In genomic region chr17:18219016-18219415, GRCh38 we compare ENCODE assay signal across 13 cellular contexts. TPM values are rescaled to one million over a fixed set of nuclear protein-coding genes. Genes with fewer than 3 reads are reported as not detected.
DNase-seq lines count a peak whose midpoint lies in the region; ATAC-seq, FAIRE-seq and TF ChIP-seq lines count a peak whose summit lies in the region.
"Had no signal": no experiment of that assay in that cellular context is flagged by ENCODE, and none has a peak within 500 bp of the region (broad histone marks: within the 10 kb centered on the region; RNA-seq: fewer than 3 reads in every experiment).

No MANE protein-coding gene starts in this region.

- H2AFZ ChIP-seq in SK-N-SH (ENCODE audit: low read depth) (no peak overlapping the region), endothelial cell of umbilical vein (ENCODE audit: low read depth, low read length) (no peak overlapping the region), neural progenitor cell (replicated peaks) (peak overlapping the region; percentile 55)
- H2AFZ ChIP-seq: hepatocyte had no signal

- TF ChIP-seq RAD21 in SK-N-SH (IDR thresholded peaks at IDR 0.05; ENCODE audit: low read length), result no peak

- no peaks in the 10 kb centered on the region for H3K9me1 ChIP-seq in endothelial cell of umbilical vein (replicated peaks; ENCODE audit: control insufficient read depth, extremely low read depth, insufficient read depth, low read length)

- intact Hi-C loops in endothelial cell of umbilical vein (cut with micrococcal nuclease), result loop anchor here (1.0 to 5.0 kb wide), 2 partner anchors 9 to 77 kb away; no protein-coding TSS in a partner anchor

- H3K27ac ChIP-seq in SK-N-SH (ENCODE audit: low read depth in 2 of 2, low read length in 1 of 2), result 0 out of 4 replicates have a peak overlapping the region, but pooled peaks of 1 of the 2 experiments have one; percentile 17
- H3K27ac ChIP-seq in endothelial cell of umbilical vein (ENCODE audit: insufficient read depth, low read depth, low read length), result no peak overlapping the region
- H3K27ac ChIP-seq in neural progenitor cell, result no peak overlapping the region
- H3K27ac ChIP-seq: C4-2B, hepatocyte had no signal

- no peaks in the 10 kb centered on the region for H3K9me2 ChIP-seq in SK-N-SH

- H3F3A ChIP-seq in SK-N-SH (replicated peaks; ENCODE audit: insufficient read depth), result peaks cover 13% of the 10 kb centered on the region
- peaks cover 24% of the 10 kb centered on the region for H3F3A ChIP-seq in neural progenitor cell (ENCODE audit: low read depth)

- no peaks in the 10 kb centered on the region for H4K20me1 ChIP-seq in SK-N-SH (ENCODE audit: insufficient read depth)
- H4K20me1 ChIP-seq in endothelial cell of umbilical vein (replicated peaks; ENCODE audit: control insufficient read depth, extremely low read depth, insufficient read depth, low read length), result no peaks in the 10 kb centered on the region
- no peaks in the 10 kb centered on the region for H4K20me1 ChIP-seq in neural progenitor cell (ENCODE audit: low read depth)

- H3K27me3 Mint-ChIP-seq in neural progenitor cell (ENCODE audit: insufficient read depth, low read depth), result peaks cover 9% of the 10 kb centered on the region

- TF ChIP-seq CTCF in SK-N-SH (IDR thresholded peaks at IDR 0.05), result no peak
- TF ChIP-seq CTCF in endothelial cell of umbilical vein (IDR thresholded peaks at IDR 0.05; ENCODE audit: extremely low read depth in 1 of 2, insufficient read depth in 1 of 2, low read depth in 1 of 2, low read length in 2 of 2), result no peak
- no peak for TF ChIP-seq CTCF in neural progenitor cell (IDR thresholded peaks at IDR 0.05)

- FAIRE-seq in endothelial cell of umbilical vein (lab: Jason Lieb, UNC), result peak; percentile 71
- FAIRE-seq: G401.6 had no signal

- H3K79me2 ChIP-seq in SK-N-SH (ENCODE audit: insufficient read depth) (no peaks in the 10 kb centered on the region), endothelial cell of umbilical vein (ENCODE audit: control insufficient read depth, insufficient read depth, low read length) (no peaks in the 10 kb centered on the region), neural progenitor cell (ENCODE audit: low read depth) (no peaks in the 10 kb centered on the region)
- H3K79me2 ChIP-seq: hepatocyte had no signal

- no peak for TF ChIP-seq EP300 in SK-N-SH (IDR thresholded peaks at IDR 0.05; ENCODE audit: borderline replicate concordance in 1 of 2, low read depth in 1 of 2, low read length in 1 of 2)

- peak; percentile 25 for DNase-seq in GM04504 (ENCODE audit: low read depth)
- DNase-seq in SK-N-SH, result no peak
- peak; percentile 24 for DNase-seq in endothelial cell of umbilical vein (ENCODE audit: low read depth, low spot score)
- no peak for DNase-seq in neural progenitor cell (ENCODE audit: low spot score)
- DNase-seq in GM19238 (ENCODE audit: insufficient read length, low spot score), result no peak
- no peak for DNase-seq in putamen (ENCODE audit: low spot score)
- DNase-seq: activated T-cell treated with anti-CD3 and anti-CD28 coated beads, Interleukin-2, amount 50 U/mL, for 72 hours; retina had no signal

- H3K9me3 ChIP-seq in SK-N-SH (no peaks in the 10 kb centered on the region), endothelial cell of umbilical vein (replicated peaks; ENCODE audit: control insufficient read depth, insufficient read depth, low read length) (no peaks in the 10 kb centered on the region), neural progenitor cell (ENCODE audit: low read depth) (no peaks in the 10 kb centered on the region)

- ATAC-seq in GM18498 (IDR thresholded peaks at IDR 0.05; ENCODE audit: unreplicated experiment) (no peak), GM21526 (IDR thresholded peaks at IDR 0.05; ENCODE audit: low FRiP score, unreplicated experiment) (no peak)
- ATAC-seq: activated T-cell treated with anti-CD3 and anti-CD28 coated beads, Interleukin-2, amount 50 U/mL, for 72 hours had no signal

- H3K36me3 Mint-ChIP-seq in neural progenitor cell, result no peaks in the 10 kb centered on the region

- no peak for TF ChIP-seq POLR2A in endothelial cell of umbilical vein (IDR thresholded peaks at IDR 0.05; ENCODE audit: low read depth, low read length)

- no peaks in the 10 kb centered on the region for H3K9me3 Mint-ChIP-seq in neural progenitor cell
- H3K9me3 Mint-ChIP-seq: activated T-cell treated with anti-CD3 and anti-CD28 coated beads, Interleukin-2, amount 50 U/mL, for 72 hours had no signal

- no peak overlapping the region for H3K4me3 Mint-ChIP-seq in neural progenitor cell
- H3K4me3 Mint-ChIP-seq: activated T-cell treated with anti-CD3 and anti-CD28 coated beads, Interleukin-2, amount 50 U/mL, for 72 hours had no signal

- H3K27me3 ChIP-seq in SK-N-SH (ENCODE audit: insufficient read depth) (no peaks in the 10 kb centered on the region), endothelial cell of umbilical vein (ENCODE audit: control insufficient read depth in 2 of 2, insufficient read depth in 2 of 2, low read length in 2 of 2) (no peaks in the 10 kb centered on the region), neural progenitor cell (no peaks in the 10 kb centered on the region)
- H3K27me3 ChIP-seq: hepatocyte had no signal

- dilution Hi-C loops in endothelial cell of umbilical vein (cut with MboI; ENCODE audit: extremely low pct_ligation_motif_present, low sequenced_read_pairs), result no loop called here

- no peak overlapping the region for H3K4me3 ChIP-seq in SK-N-SH (ENCODE audit: low read depth in 2 of 2, low read length in 1 of 2)
- H3K4me3 ChIP-seq in endothelial cell of umbilical vein (replicated peaks in 1 of 3; ENCODE audit: insufficient read depth in 1 of 3, low read depth in 1 of 3, low read length in 3 of 3), result no peak overlapping the region
- no peak overlapping the region for H3K4me3 ChIP-seq in neural progenitor cell
- H3K4me3 ChIP-seq: hepatocyte had no signal

- H3K4me2 ChIP-seq in SK-N-SH (0 out of 2 replicates have a peak overlapping the region, but pooled peaks have one; percentile 21), endothelial cell of umbilical vein (ENCODE audit: insufficient read depth, low read length) (no peak overlapping the region), neural progenitor cell (peak overlapping the region; percentile 20)
- H3K4me2 ChIP-seq: hepatocyte had no signal

- CTCF ChIA-PET in SK-N-SH (lab: Yijun Ruan, JAX) (interaction anchor here (0.8 to 3.4 kb wide), 4 partner anchors 12 to 93 kb away, joined by 3 to 41 read pairs (median 8); no protein-coding TSS in a partner anchor), endothelial cell of umbilical vein (lab: Charles Lee) (interaction anchor here (0.7 to 2.6 kb wide), 5 partner anchors 10 to 36 kb away, joined by 3 to 10 read pairs (median 5); partner anchors contain the start of gene ALKBH5)

- H3K4me1 Mint-ChIP-seq in neural progenitor cell, result peaks cover 26% of the 10 kb centered on the region

- no TSS peak for BruUV-seq in endothelial cell of umbilical vein (replicated peaks; lab: Mats Ljungman, UMichigan)

- 55% methylated on average over 4 of the region's 4 CpGs for WGBS in SK-N-SH (ENCODE audit: low lambda C conversion rate)

- H3K27ac Mint-ChIP-seq in neural progenitor cell, result peak overlapping the region; percentile 85
- H3K27ac Mint-ChIP-seq: activated T-cell treated with anti-CD3 and anti-CD28 coated beads, Interleukin-2, amount 50 U/mL, for 72 hours had no signal

- H3K36me3 ChIP-seq in SK-N-SH (replicated peaks in 1 of 2; ENCODE audit: control insufficient read depth in 1 of 2, insufficient read depth in 2 of 2, low read length in 1 of 2) (no peaks in the 10 kb centered on the region), endothelial cell of umbilical vein (ENCODE audit: control insufficient read depth in 2 of 2, extremely low read depth in 1 of 2, insufficient read depth in 2 of 2, low read length in 2 of 2) (no peaks in the 10 kb centered on the region), neural progenitor cell (no peaks in the 10 kb centered on the region)

- POLR2A ChIA-PET in SK-N-SH (lab: Yijun Ruan, JAX), result no interaction called here
- POLR2A ChIA-PET in endothelial cell of umbilical vein (lab: Charles Lee), result interaction anchor here (0.9 kb wide), 1 partner anchor 28 kb away, joined by 3 read pairs; no protein-coding TSS in a partner anchor

- H3K9ac ChIP-seq in SK-N-SH (no peak overlapping the region), endothelial cell of umbilical vein (replicated peaks; ENCODE audit: extremely low read depth, insufficient read depth, low read length) (no peak overlapping the region), neural progenitor cell (no peak overlapping the region)

- H3K4me1 ChIP-seq in SK-N-SH (ENCODE audit: control insufficient read depth in 1 of 2, insufficient read depth in 2 of 2, low read depth in 1 of 2, low read length in 1 of 2) (peaks cover 5 to 12% of the 10 kb centered on the region in 2 experiments; a peak in 3 of 4 replicates), endothelial cell of umbilical vein (ENCODE audit: control insufficient read depth, extremely low read depth, insufficient read depth, low read length) (peaks cover 7% of the 10 kb centered on the region), neural progenitor cell (peaks cover 30% of the 10 kb centered on the region)

RNA-seq across cellular contexts. Expression of gene LLGL1, which starts 6.4 kb away (rescaled TPM):
- polyA plus RNA-seq in SK-N-SH (2012; rRNA removed) (29.5 and 31.4 TPM in 2 replicates), endothelial cell of umbilical vein (47.1 and 55.5 TPM in 2 replicates)
- polyA plus RNA-seq in SK-N-SH (2012; cell fraction: cytosol; rRNA removed), result 10.7 and 20.6 TPM in 2 replicates
- polyA plus RNA-seq in SK-N-SH (2012; cell fraction: nucleus; rRNA removed), result 45.7 and 48.1 TPM in 2 replicates
- total RNA-seq in endothelial cell of umbilical vein (34.9 and 36.8 TPM in 2 replicates), neural progenitor cell (ENCODE audit: low replicate concordance) (70.5 and 190 TPM in 2 replicates)
- 30.8 and 38.9 TPM in 2 replicates for polyA plus RNA-seq in endothelial cell of umbilical vein (2011; cell fraction: cytosol; rRNA removed)
- 47.3 and 56.7 TPM in 2 replicates for polyA plus RNA-seq in endothelial cell of umbilical vein (2011; cell fraction: nucleus; rRNA removed)
- polyA plus RNA-seq in endothelial cell of umbilical vein (2012), result 24.1 and 28.5 TPM in 2 replicates
- polyA minus RNA-seq in endothelial cell of umbilical vein, result 36.3 and 42.3 TPM in 2 replicates
- polyA minus RNA-seq in endothelial cell of umbilical vein (2011; cell fraction: cytosol; rRNA and poly(A)+ RNA removed), result 14.3 TPM
- 17.3 and 24.4 TPM in 2 replicates for polyA minus RNA-seq in endothelial cell of umbilical vein (2011; cell fraction: nucleus; rRNA and poly(A)+ RNA removed)

RNA-seq across cellular contexts. Expression of gene ALKBH5, which starts 35.4 kb away (rescaled TPM):
- polyA plus RNA-seq in SK-N-SH (2012; rRNA removed) (41.0 and 42.9 TPM in 2 replicates), endothelial cell of umbilical vein (54.5 and 55.3 TPM in 2 replicates)
- 32.7 and 42.2 TPM in 2 replicates for polyA plus RNA-seq in SK-N-SH (2012; cell fraction: cytosol; rRNA removed)
- 19.4 and 24.2 TPM in 2 replicates for polyA plus RNA-seq in SK-N-SH (2012; cell fraction: nucleus; rRNA removed)
- total RNA-seq in endothelial cell of umbilical vein (70.7 and 71.0 TPM in 2 replicates), neural progenitor cell (ENCODE audit: low replicate concordance) (78.8 and 98.2 TPM in 2 replicates)
- 49.2 and 50.9 TPM in 2 replicates for polyA plus RNA-seq in endothelial cell of umbilical vein (2011; cell fraction: cytosol; rRNA removed)
- 22.4 and 25.2 TPM in 2 replicates for polyA plus RNA-seq in endothelial cell of umbilical vein (2011; cell fraction: nucleus; rRNA removed)
- polyA plus RNA-seq in endothelial cell of umbilical vein (2012), result 41.3 and 42.9 TPM in 2 replicates
- 79.3 and 89.4 TPM in 2 replicates for polyA minus RNA-seq in endothelial cell of umbilical vein
- 106 TPM for polyA minus RNA-seq in endothelial cell of umbilical vein (2011; cell fraction: cytosol; rRNA and poly(A)+ RNA removed)
- polyA minus RNA-seq in endothelial cell of umbilical vein (2011; cell fraction: nucleus; rRNA and poly(A)+ RNA removed), result 18.0 and 18.2 TPM in 2 replicates

RNA-seq across cellular contexts. Expression of gene FLII, which starts 39.5 kb away (rescaled TPM):
- polyA plus RNA-seq in SK-N-SH (2012; rRNA removed) (244 and 254 TPM in 2 replicates), endothelial cell of umbilical vein (582 and 691 TPM in 2 replicates)
- polyA plus RNA-seq in SK-N-SH (2012; cell fraction: cytosol; rRNA removed), result 83.4 and 117 TPM in 2 replicates
- polyA plus RNA-seq in SK-N-SH (2012; cell fraction: nucleus; rRNA removed), result 1,164 and 1,190 TPM in 2 replicates
- total RNA-seq in endothelial cell of umbilical vein (372 and 397 TPM in 2 replicates), neural progenitor cell (ENCODE audit: low replicate concordance) (117 and 193 TPM in 2 replicates)
- 393 and 428 TPM in 2 replicates for polyA plus RNA-seq in endothelial cell of umbilical vein (2011; cell fraction: cytosol; rRNA removed)
- polyA plus RNA-seq in endothelial cell of umbilical vein (2011; cell fraction: nucleus; rRNA removed), result 1,056 and 1,210 TPM in 2 replicates
- 343 and 396 TPM in 2 replicates for polyA plus RNA-seq in endothelial cell of umbilical vein (2012)
- polyA minus RNA-seq in endothelial cell of umbilical vein, result 446 and 481 TPM in 2 replicates
- polyA minus RNA-seq in endothelial cell of umbilical vein (2011; cell fraction: cytosol; rRNA and poly(A)+ RNA removed), result 202 TPM
- polyA minus RNA-seq in endothelial cell of umbilical vein (2011; cell fraction: nucleus; rRNA and poly(A)+ RNA removed), result 205 and 272 TPM in 2 replicates

RNA-seq across cellular contexts. Expression of gene MIEF2, which starts 41.4 kb away (rescaled TPM):
- 12.7 and 16.8 TPM in 2 replicates for polyA plus RNA-seq in SK-N-SH (2012; rRNA removed)
- 4.5 and 8.3 TPM in 2 replicates for polyA plus RNA-seq in SK-N-SH (2012; cell fraction: cytosol; rRNA removed)
- 34.8 and 53.1 TPM in 2 replicates for polyA plus RNA-seq in SK-N-SH (2012; cell fraction: nucleus; rRNA removed)
- total RNA-seq in endothelial cell of umbilical vein, result 8.3 and 8.5 TPM in 2 replicates
- polyA plus RNA-seq in endothelial cell of umbilical vein, result 22.7 and 28.2 TPM in 2 replicates
- 10.7 and 12.8 TPM in 2 replicates for polyA plus RNA-seq in endothelial cell of umbilical vein (2011; cell fraction: cytosol; rRNA removed)
- polyA plus RNA-seq in endothelial cell of umbilical vein (2011; cell fraction: nucleus; rRNA removed), result 10.7 and 12.9 TPM in 2 replicates
- polyA plus RNA-seq in endothelial cell of umbilical vein (2012), result 5.2 and 8.4 TPM in 2 replicates
- polyA minus RNA-seq in endothelial cell of umbilical vein, result 11.0 and 14.7 TPM in 2 replicates
- polyA minus RNA-seq in endothelial cell of umbilical vein (2011; cell fraction: cytosol; rRNA and poly(A)+ RNA removed), result 6.7 TPM
- polyA minus RNA-seq in endothelial cell of umbilical vein (2011; cell fraction: nucleus; rRNA and poly(A)+ RNA removed), result 3.1 and 6.3 TPM in 2 replicates
- 8.1 and 23.2 TPM in 2 replicates for total RNA-seq in neural progenitor cell (ENCODE audit: low replicate concordance)

Comparison
In these comparisons a context has a peak if more than half of its experiments do, and no peak if none do; other contexts are left out.
1. DNase-seq: peak in GM04504 (single experiment) and endothelial cell of umbilical vein (single experiment); none in SK-N-SH (single experiment), neural progenitor cell (single experiment), GM19238 (single experiment) and putamen (single experiment).